Comparison of ENCODE assay signal across 24 cellular contexts in genomic region chr19:57546513-57546912, GRCh38. TPM values are rescaled to one million over a fixed set of nuclear protein-coding genes. Genes with fewer than 3 reads are reported as not detected.
"Had no signal": no experiment of that assay in that cellular context is flagged by ENCODE, and none has a peak within 500 bp of the region (broad histone marks: within the 10 kb centered on the region; RNA-seq: fewer than 3 reads in every experiment).

No MANE protein-coding gene starts in this region.

- DNase-seq: activated CD4-positive, alpha-beta memory T cell treated with anti-CD3 and anti-CD28 coated beads, Interleukin-2, amount 10 ng/mL, durations not matched to agents 7 days and 5 days; activated CD4-positive, alpha-beta T cell treated with anti-CD3 and anti-CD28 coated beads, Interleukin-2, amount 50 U/mL, for 1 hour; activated CD4-positive, CD25-positive, alpha-beta regulatory T cell; activated gamma-delta T cell; activated naive CD4-positive, alpha-beta T cell treated with anti-CD3 and anti-CD28 coated beads for 36 hours; activated T-cell treated with anti-CD3 and anti-CD28 coated beads for 4 hours; activated T-cell treated with anti-CD3 and anti-CD28 coated beads, Interleukin-2, amount 50 U/mL, for 48 hours; brain microvascular endothelial cell; cerebellar nuclear complex; NCI-H1092; NCI-H1417; NCI-H2029; NCI-H2107; NCI-H2171 treated with DMSO at 0.1 percent for 48 hours; NCI-H226; NCI-H526; NCI-H82; T-helper 1 cell had no signal

- H3K27me3 Mint-ChIP-seq: activated CD4-positive, alpha-beta memory T cell treated with anti-CD3 and anti-CD28 coated beads, Interleukin-2, amount 10 ng/mL, durations not matched to agents 7 days and 5 days; activated naive CD8-positive, alpha-beta T cell; activated T-helper 17 cell treated with anti-CD3 and anti-CD28 coated beads, Interleukin-2, amount 50 U/mL, for 72 hours had no signal

- H3K27ac Mint-ChIP-seq: activated CD4-positive, alpha-beta memory T cell treated with anti-CD3 and anti-CD28 coated beads, Interleukin-2, amount 10 ng/mL, durations not matched to agents 7 days and 5 days; activated naive CD4-positive, alpha-beta T cell treated with anti-CD3 and anti-CD28 coated beads for 36 hours; activated naive CD8-positive, alpha-beta T cell; activated T-helper 17 cell treated with anti-CD3 and anti-CD28 coated beads, Interleukin-2, amount 50 U/mL, for 72 hours had no signal

- ATAC-seq: activated T-helper 17 cell treated with anti-CD3 and anti-CD28 coated beads, Interleukin-2, amount 50 U/mL, for 72 hours had no signal

- H3K27me3 ChIP-seq: brain microvascular endothelial cell, cardiac muscle cell had no signal

- H3K27ac ChIP-seq: brain microvascular endothelial cell, cardiac muscle cell, SK-N-MC, VCaP had no signal

- H3K4me3 ChIP-seq: cardiac muscle cell, SK-N-MC had no signal

- H3K4me1 Mint-ChIP-seq: activated CD4-positive, alpha-beta memory T cell treated with anti-CD3 and anti-CD28 coated beads, Interleukin-2, amount 10 ng/mL, durations not matched to agents 7 days and 5 days; activated T-helper 17 cell treated with anti-CD3 and anti-CD28 coated beads, Interleukin-2, amount 50 U/mL, for 72 hours had no signal

- H3K4me3 Mint-ChIP-seq: activated CD4-positive, alpha-beta memory T cell treated with anti-CD3 and anti-CD28 coated beads, Interleukin-2, amount 10 ng/mL, durations not matched to agents 7 days and 5 days; activated naive CD4-positive, alpha-beta T cell treated with anti-CD3 and anti-CD28 coated beads for 36 hours; activated naive CD8-positive, alpha-beta T cell; activated T-helper 17 cell treated with anti-CD3 and anti-CD28 coated beads, Interleukin-2, amount 50 U/mL, for 72 hours had no signal

RNA-seq across cellular contexts. Expression of gene ZIK1, which starts 37.4 kb away (rescaled TPM):
- total RNA-seq: NCI-H460 had no signal
